Comparison of ENCODE assay signal across 10 cellular contexts in genomic region chr2:69138247-69138754, GRCh38.
DNase-seq lines count a peak whose midpoint lies in the region; ATAC-seq, FAIRE-seq and TF ChIP-seq lines count a peak whose summit lies in the region.
"Had no signal": no experiment of that assay in that cellular context is flagged by ENCODE, and none has a peak within 500 bp of the region (broad histone marks: within the 10 kb centered on the region; RNA-seq: fewer than 3 reads in every experiment).

No MANE protein-coding gene starts in this region.

- no peaks in the 10 kb centered on the region for H3K27me3 Mint-ChIP-seq in astrocyte (ENCODE audit: low read depth, unreplicated experiment)

- no peaks in the 10 kb centered on the region for H3K9me3 ChIP-seq in astrocyte (ENCODE audit: insufficient read depth, low read depth, low read length)
- no peaks in the 10 kb centered on the region for H3K9me3 ChIP-seq in gastroesophageal sphincter
- no peaks in the 10 kb centered on the region for H3K9me3 ChIP-seq in uterus

- TF ChIP-seq POLR2A in gastroesophageal sphincter (IDR thresholded peaks at IDR 0.05), result no peak
- TF ChIP-seq POLR2A in uterus (IDR thresholded peaks at IDR 0.05), result no peak

- H3K36me3 ChIP-seq in astrocyte (ENCODE audit: insufficient read depth, low read length), result no peaks in the 10 kb centered on the region
- H3K36me3 ChIP-seq in gastroesophageal sphincter, result peaks cover 0 to 8% of the 10 kb centered on the region in 2 donors
- H3K36me3 ChIP-seq in uterus, result no peaks in the 10 kb centered on the region

- peaks cover 36% of the 10 kb centered on the region for H3K4me1 Mint-ChIP-seq in astrocyte (ENCODE audit: low read depth, unreplicated experiment)
- H3K4me1 Mint-ChIP-seq: activated naive CD4-positive, alpha-beta T cell treated with anti-CD3 and anti-CD28 coated beads, Interleukin-2, amount 50 U/mL, for 24 hours had no signal

- H3K9ac ChIP-seq in astrocyte (ENCODE audit: low read length), result peak overlapping the region; percentile 62

- H3K27ac Mint-ChIP-seq in astrocyte (ENCODE audit: unreplicated experiment), result peak overlapping the region; percentile 96
- H3K27ac Mint-ChIP-seq: activated naive CD4-positive, alpha-beta T cell treated with anti-CD3 and anti-CD28 coated beads, Interleukin-2, amount 50 U/mL, for 24 hours had no signal

- H3K4me3 ChIP-seq in astrocyte (ENCODE audit: insufficient read depth, low read depth, low read length) (peak overlapping the region; percentile 30), gastroesophageal sphincter (no peak overlapping the region), uterus (no peak overlapping the region)

- peak overlapping the region; percentile 81 for H3K4me2 ChIP-seq in astrocyte (ENCODE audit: low read length)

- H3K4me3 Mint-ChIP-seq in astrocyte (ENCODE audit: unreplicated experiment), result peak overlapping the region; percentile 13
- H3K4me3 Mint-ChIP-seq: activated naive CD4-positive, alpha-beta T cell treated with anti-CD3 and anti-CD28 coated beads, Interleukin-2, amount 50 U/mL, for 24 hours had no signal

- no peaks in the 10 kb centered on the region for H3K9me3 Mint-ChIP-seq in astrocyte (ENCODE audit: unreplicated experiment)
- H3K9me3 Mint-ChIP-seq: activated naive CD4-positive, alpha-beta T cell treated with anti-CD3 and anti-CD28 coated beads, Interleukin-2, amount 50 U/mL, for 24 hours had no signal

- peak; percentile 98 for FAIRE-seq in astrocyte (lab: Jason Lieb, UNC)

- intact Hi-C loops in uterus (cut with DNase I; ENCODE audit: low total_unique reads), result no loop called here

- no peaks in the 10 kb centered on the region for H4K20me1 ChIP-seq in astrocyte (ENCODE audit: insufficient read depth, low read length)

- no peaks in the 10 kb centered on the region for H3K27me3 ChIP-seq in astrocyte (ENCODE audit: insufficient read depth, low read length)
- H3K27me3 ChIP-seq in gastroesophageal sphincter, result no peaks in the 10 kb centered on the region
- no peaks in the 10 kb centered on the region for H3K27me3 ChIP-seq in uterus

- H3K27ac ChIP-seq in astrocyte (ENCODE audit: low read depth, low read length) (peak overlapping the region; percentile 78), gastroesophageal sphincter (peak overlapping the region in 3 of 4 donors; percentile 20 to 68 (median 64)), uterus (peak overlapping the region; percentile 65 to 74)

- H2AFZ ChIP-seq in astrocyte (ENCODE audit: low read depth, low read length), result no peak overlapping the region

- no peak for TF ChIP-seq EP300 in gastroesophageal sphincter (IDR thresholded peaks at IDR 0.05)

- H3K36me3 Mint-ChIP-seq in astrocyte (ENCODE audit: low read depth, unreplicated experiment), result peaks cover 8% of the 10 kb centered on the region
- H3K36me3 Mint-ChIP-seq: activated naive CD4-positive, alpha-beta T cell treated with anti-CD3 and anti-CD28 coated beads, Interleukin-2, amount 50 U/mL, for 24 hours had no signal

- WGBS in gastroesophageal sphincter (ENCODE audit: low coverage in 1 of 2), 2 donors, result 20 to 38% methylated on average over 5 of the region's 5 CpGs

- DNase-seq in HS-27A (ENCODE audit: low read depth) (peak; percentile 54), astrocyte (ENCODE audit: low read depth) (peak; percentile 90), uterus (no peak), DMS79 (lab: John Stamatoyannopoulos, UW) (no peak), Ammon's horn (ENCODE audit: low spot score) (no peak), iPS-NIHi7 (ENCODE audit: extremely low spot score) (no peak)
- DNase-seq: glutamatergic neuron had no signal

- peaks cover 23% of the 10 kb centered on the region for H3K4me1 ChIP-seq in astrocyte (ENCODE audit: insufficient read depth, low read length)
- peaks cover 3 to 31% (median 4%) of the 10 kb centered on the region in 3 donors for H3K4me1 ChIP-seq in gastroesophageal sphincter
- no peaks in the 10 kb centered on the region for H3K4me1 ChIP-seq in uterus

- ATAC-seq in gastroesophageal sphincter (peak; percentile 66), HG02852 (IDR thresholded peaks at IDR 0.05; ENCODE audit: unreplicated experiment) (no peak)

- no peaks in the 10 kb centered on the region for H3K79me2 ChIP-seq in astrocyte (ENCODE audit: insufficient read depth, low read length)

- TF ChIP-seq CTCF in astrocyte (IDR thresholded peaks at IDR 0.05; ENCODE audit: insufficient read depth, low read depth, low read length), result no peak
- no peak for TF ChIP-seq CTCF in gastroesophageal sphincter (IDR thresholded peaks at IDR 0.05)
- TF ChIP-seq CTCF in uterus (IDR thresholded peaks at IDR 0.05), result no peak

Comparison
In these comparisons a context has a peak if more than half of its experiments do, and no peak if none do; other contexts are left out.
1. DNase-seq: peak in HS-27A (single experiment) and astrocyte (single experiment); none in uterus (0 of 2), DMS79 (single experiment), Ammon's horn (single experiment) and iPS-NIHi7 (single experiment).
2. Peak in every context shown above with its lines, with median percentiles within 50 percentile points of each other: H3K27ac ChIP-seq.